Comparison of ENCODE assay signal across 24 cellular contexts in the genomic region with DNA sequence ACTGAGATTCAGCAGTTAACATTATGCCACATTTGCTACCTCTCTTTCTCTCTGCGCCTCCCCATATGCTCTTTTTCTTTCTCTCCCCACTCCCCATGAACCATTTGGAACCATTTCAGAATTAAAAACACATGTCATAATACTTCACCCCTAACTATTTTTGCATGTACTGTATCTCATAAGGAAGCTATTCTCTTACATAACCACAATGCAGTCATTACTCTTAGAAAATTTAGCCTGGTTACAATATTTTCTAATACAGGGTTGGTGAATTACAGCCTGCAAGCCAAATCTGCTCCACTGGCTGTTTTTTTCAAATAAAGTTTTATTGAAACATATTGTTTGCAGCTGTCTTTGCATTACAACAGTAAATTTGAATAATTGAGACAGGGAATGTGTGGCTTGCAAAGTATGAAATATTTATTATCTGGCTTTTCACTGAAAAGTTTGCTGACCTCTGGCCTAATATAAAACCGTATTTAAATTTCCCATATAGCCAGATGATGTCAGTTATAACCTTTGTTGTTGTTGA.
"Had no signal": no experiment of that assay in that cellular context is flagged by ENCODE, and none has a peak within 500 bp of the region (broad histone marks: within the 10 kb centered on the region; RNA-seq: fewer than 3 reads in every experiment).

No MANE protein-coding gene starts in this region.

- H3K27ac Mint-ChIP-seq: activated naive CD8-positive, alpha-beta T cell; activated T-helper 2 cell treated with anti-CD3 and anti-CD28 coated beads, Interferon-gamma antibody, Interleukin-2, Interleukin-4, amounts not matched to agents 10 μg/mL and 5 μg/mL and 100 μg/mL, durations not matched to agents 14 hours and 24 hours and 36 hours; WTC11 had no signal

- H3K27ac ChIP-seq: colonic mucosa, esophagus muscularis mucosa, heart right ventricle, lower lobe of right lung, ovary, prostate gland, right atrium auricular region, stomach, suprapubic skin, tibial nerve, uterus had no signal

- H3K27me3 Mint-ChIP-seq: activated naive CD8-positive, alpha-beta T cell; effector memory CD8-positive, alpha-beta T cell; naive thymus-derived CD8-positive, alpha-beta T cell had no signal

- H3K9me3 ChIP-seq: colonic mucosa, esophagus muscularis mucosa, heart right ventricle, lower lobe of right lung, ovary, prostate gland, right atrium auricular region, stomach, suprapubic skin, tibial nerve, uterus had no signal

- DNase-seq: activated naive CD4-positive, alpha-beta T cell; activated T-cell treated with anti-CD3 and anti-CD28 coated beads, Interleukin-2, amount 50 U/mL, for 4 hours; central memory CD4-positive, alpha-beta T cell; colonic mucosa; dorsolateral prefrontal cortex; effector memory CD8-positive, alpha-beta T cell; heart right ventricle; lower lobe of right lung; naive thymus-derived CD8-positive, alpha-beta T cell; ovary; stimulated activated CD4-positive, alpha-beta T cell treated with anti-CD3 and anti-CD28 coated beads, Interleukin-4, amount 100 ng/mL, for 24 hours; stomach; T-helper 1 cell; T-helper 9 cell; uterus had no signal

- H3K36me3 Mint-ChIP-seq: WTC11 had no signal

- H3K27me3 ChIP-seq: colonic mucosa, dorsolateral prefrontal cortex, esophagus muscularis mucosa, heart right ventricle, ovary, right atrium auricular region, stomach, suprapubic skin, tibial nerve, uterus had no signal

- H3K4me3 ChIP-seq: colonic mucosa, dorsolateral prefrontal cortex, esophagus muscularis mucosa, heart right ventricle, lower lobe of right lung, ovary, prostate gland, right atrium auricular region, stomach, suprapubic skin, tibial nerve, uterus had no signal

- H3K9me3 Mint-ChIP-seq: activated T-cell treated with anti-CD3 and anti-CD28 coated beads, Interleukin-2, amount 50 U/mL, for 4 hours; activated T-helper 2 cell treated with anti-CD3 and anti-CD28 coated beads, Interferon-gamma antibody, Interleukin-2, Interleukin-4, amounts not matched to agents 10 μg/mL and 5 μg/mL and 100 μg/mL, durations not matched to agents 14 hours and 24 hours and 36 hours; effector memory CD8-positive, alpha-beta T cell; naive thymus-derived CD8-positive, alpha-beta T cell; WTC11 had no signal

- ATAC-seq: activated T-cell treated with anti-CD3 and anti-CD28 coated beads, Interleukin-2, amount 50 U/mL, for 4 hours; effector memory CD8-positive, alpha-beta T cell; heart right ventricle; left lobe of liver; lower lobe of right lung; naive thymus-derived CD8-positive, alpha-beta T cell; WTC11 had no signal

- H3K4me1 Mint-ChIP-seq: WTC11 had no signal

- H3K36me3 ChIP-seq: colonic mucosa, ovary, prostate gland, uterus had no signal

- H3K4me3 Mint-ChIP-seq: activated naive CD8-positive, alpha-beta T cell; activated T-cell treated with anti-CD3 and anti-CD28 coated beads, Interleukin-2, amount 50 U/mL, for 4 hours; effector memory CD8-positive, alpha-beta T cell; naive thymus-derived CD8-positive, alpha-beta T cell; WTC11 had no signal

- H3K4me1 ChIP-seq: colonic mucosa, esophagus muscularis mucosa, lower lobe of right lung, prostate gland, right atrium auricular region, stomach, suprapubic skin, uterus had no signal
